In the genomic region with DNA sequence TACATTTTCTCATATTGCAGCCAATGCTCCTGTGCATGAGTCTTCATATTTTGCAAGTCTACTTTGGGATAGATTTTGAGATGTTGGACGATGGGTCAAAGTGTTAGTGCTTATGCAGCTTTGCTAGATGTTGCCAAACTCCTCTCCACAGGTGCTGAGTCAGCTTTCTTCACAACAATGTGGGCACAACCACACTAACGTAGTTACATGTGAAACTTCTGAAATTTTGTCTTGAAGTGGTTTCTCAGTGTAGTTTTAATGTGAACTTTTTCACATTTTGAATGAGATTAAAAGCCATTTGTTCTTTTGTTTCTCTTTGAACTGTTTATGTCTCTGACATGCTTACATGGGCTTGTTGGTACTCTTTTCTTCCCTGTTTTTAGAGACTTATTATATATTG, we compare ENCODE assay signal across 13 cellular contexts. TPM values are rescaled to one million over a fixed set of nuclear protein-coding genes. Genes with fewer than 3 reads are reported as not detected.
"Had no signal": no experiment of that assay in that cellular context is flagged by ENCODE, and none has a peak within 500 bp of the region (broad histone marks: within the 10 kb centered on the region; RNA-seq: fewer than 3 reads in every experiment).

No MANE protein-coding gene starts in this region.

RNA-seq across cellular contexts. Expression of a gene that starts 27.4 kb away (rescaled TPM):
- total RNA-seq: activated B cell treated with CpG ODN at 0.5 μM for 24 hours; activated CD4-positive, alpha-beta memory T cell treated with anti-CD3 and anti-CD28 coated beads for 36 hours; activated CD4-positive, alpha-beta T cell treated with anti-CD3 and anti-CD28 coated beads, Interleukin-2, amount 10 ng/mL, durations not matched to agents 24 days and 14 days; activated CD8-positive, alpha-beta memory T cell treated with anti-CD3 and anti-CD28 coated beads for 36 hours; activated CD8-positive, alpha-beta T cell treated with anti-CD3 and anti-CD28 coated beads, Interleukin-2, amount 10 ng/mL, durations not matched to agents 7 days and 5 days; activated naive CD4-positive, alpha-beta T cell treated with anti-CD3 and anti-CD28 coated beads, Interleukin-2, amount 50 U/mL, for 72 hours; activated naive CD8-positive, alpha-beta T cell treated with anti-CD3 and anti-CD28 coated beads, Interleukin-2, amount 10 ng/mL, durations not matched to agents 7 days and 5 days; activated T-helper 1 cell treated with anti-CD3 and anti-CD28 coated beads, Interleukin-12 subunit alpha, Interleukin-12 subunit beta, Interleukin-2, Interleukin-4 antibody, amounts not matched to agents 30 ng/mL and 10 ng/mL and 1 ng/mL, durations not matched to agents 14 hours and 24 hours and 36 hours; ascending aorta; cardiac muscle cell; cerebellum; esophagus muscularis mucosa; T-helper 17 cell had no signal
- polyA plus RNA-seq: cardiac muscle cell had no signal
